In the genomic region with DNA sequence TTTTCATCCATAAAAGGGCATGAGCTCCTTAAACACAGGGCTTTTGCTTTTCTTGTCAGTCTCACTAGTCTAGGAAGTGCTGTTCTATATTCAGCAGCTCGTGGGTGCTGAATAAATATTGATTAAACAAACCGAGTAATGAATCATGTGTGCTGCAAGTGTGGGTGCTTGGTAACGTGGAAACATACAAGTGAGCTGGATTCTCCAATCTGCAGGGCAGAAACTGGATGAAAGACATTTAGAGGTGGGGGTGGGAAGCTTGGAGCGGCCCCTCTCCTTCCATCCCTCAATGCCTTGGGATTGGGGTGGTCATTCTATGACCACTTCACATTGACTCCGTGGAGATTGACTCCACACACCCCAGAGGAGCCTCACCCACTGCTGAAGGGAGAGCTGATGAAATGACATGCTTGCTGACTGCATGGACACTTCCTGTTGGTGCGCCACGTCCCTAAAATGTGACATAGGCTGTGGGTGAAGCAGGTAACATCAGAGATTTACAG, we compare ENCODE assay signal across 7 cellular contexts.
DNase-seq lines count a peak whose midpoint lies in the region; ATAC-seq lines count a peak whose summit lies in the region.

No MANE protein-coding gene starts in this region.

- H3K4me1 Mint-ChIP-seq in immature natural killer cell: peaks cover 99 to 100% of the 10 kb centered on the region in 2 donors

- H3K27me3 Mint-ChIP-seq in immature natural killer cell (ENCODE audit: low read depth in 3 of 3): peaks cover 3 to 6% (median 4%) of the 10 kb centered on the region in 3 donors

- peak; percentile 66 for ATAC-seq in stimulated activated naive CD8-positive, alpha-beta T cell treated with anti-CD3 and anti-CD28 coated beads, Interleukin-15, Interleukin-2, amounts not matched to agents 100 U/mL and 50 U/mL, for 24 hours
- no peak for ATAC-seq in GM21360 (IDR thresholded peaks at IDR 0.05; ENCODE audit: unreplicated experiment)
- ATAC-seq in HG02973 (IDR thresholded peaks at IDR 0.05; ENCODE audit: unreplicated experiment): no peak

- DNase-seq in NCI-H774 (lab: John Stamatoyannopoulos, UW) (peak; percentile 51), activated T-cell treated with anti-CD3 and anti-CD28 coated beads for 1 hour (ENCODE audit: low read depth) (peak; percentile 32), immature natural killer cell (peak; percentile 59 to 78 (median 71)), COLO829 (ENCODE audit: low spot score) (no peak)
- peak; percentile 67 for DNase-seq in stimulated activated naive CD8-positive, alpha-beta T cell treated with anti-CD3 and anti-CD28 coated beads, Interleukin-15, Interleukin-2, amounts not matched to agents 100 U/mL and 50 U/mL, for 24 hours

- H3K36me3 Mint-ChIP-seq in immature natural killer cell: peaks cover 19 to 39% (median 22%) of the 10 kb centered on the region in 3 donors

- H3K4me3 Mint-ChIP-seq in immature natural killer cell: peak overlapping the region; percentile 18 to 77 (median 61)

- H3K27ac Mint-ChIP-seq in immature natural killer cell: peak overlapping the region; percentile 85 to 98 (median 90)

- no peaks in the 10 kb centered on the region for H3K9me3 Mint-ChIP-seq in immature natural killer cell
